In the genomic region with DNA sequence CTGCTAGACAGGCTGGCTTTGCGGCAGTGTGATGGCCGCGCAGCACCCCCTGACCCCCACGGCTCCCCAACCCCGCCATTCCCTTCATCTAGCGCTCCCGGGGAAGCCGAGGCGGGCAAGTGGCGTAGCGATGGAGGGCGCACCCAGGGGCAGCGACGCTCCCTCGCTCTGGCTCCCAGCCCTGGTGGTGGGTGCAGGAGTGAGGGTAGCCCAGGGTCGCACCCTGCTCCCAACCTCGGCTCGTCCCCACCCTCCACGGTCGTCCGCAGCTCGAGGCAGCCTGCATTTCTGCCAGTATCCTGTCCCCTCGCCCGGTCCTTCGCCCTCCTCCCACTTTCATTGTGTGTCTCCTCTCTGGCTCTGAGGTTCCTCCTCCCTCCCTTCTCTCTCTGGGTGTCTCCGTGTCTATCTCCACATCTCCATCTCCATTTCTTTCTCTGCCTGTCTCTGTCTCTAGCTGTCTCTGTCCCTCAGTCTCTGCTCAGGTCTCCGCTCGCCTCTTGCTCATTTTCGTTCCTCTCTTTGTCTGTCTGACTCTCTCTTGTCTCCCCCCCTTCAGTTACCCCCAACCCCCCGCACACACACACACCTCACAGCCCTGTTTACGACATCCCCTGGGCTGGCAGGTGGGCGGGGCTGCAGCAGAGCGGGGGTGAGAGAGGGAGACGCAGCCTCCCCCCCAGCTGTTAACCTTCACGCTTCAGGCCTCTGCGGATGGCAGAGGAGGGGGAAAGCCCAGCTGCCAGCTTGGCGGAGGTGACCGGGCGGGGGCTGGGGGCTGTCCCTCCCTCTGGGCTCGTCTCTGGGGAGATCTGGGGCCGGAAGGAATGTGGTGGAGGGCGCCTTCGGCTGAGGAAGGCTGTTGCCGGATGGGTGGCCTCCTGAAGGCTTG, we compare ENCODE assay signal across 8 cellular contexts.
DNase-seq lines count a peak whose midpoint lies in the region; ATAC-seq and TF ChIP-seq lines count a peak whose summit lies in the region.

No MANE protein-coding gene starts in this region.

- ATAC-seq in HG03432 (IDR thresholded peaks at IDR 0.05; ENCODE audit: unreplicated experiment): peak; percentile 52

- DNase-seq in SHP77 (lab: John Stamatoyannopoulos, UW) (peak; percentile 27 to 50), SHP77 treated with DMSO at 0.1 percent for 48 hours (lab: John Stamatoyannopoulos, UW) (no peak), choroid plexus epithelial cell (ENCODE audit: low read depth) (peak; percentile 43), midbrain (lab: John Stamatoyannopoulos, UW) (peak; percentile 48), KG1 (lab: John Stamatoyannopoulos, UW) (no peak)
- peak; percentile 71 for DNase-seq in activated CD4-positive, CD25-positive, alpha-beta regulatory T cell treated with anti-CD3 and anti-CD28 coated beads, Interleukin-2, amount 50 U/mL, for 72 hours
- peak; percentile 35 for DNase-seq in stimulated activated CD8-positive, alpha-beta memory T cell treated with anti-CD3 and anti-CD28 coated beads, Interleukin-7, amount 100 ng/mL, for 24 hours (ENCODE audit: low read depth)

- no peak for TF ChIP-seq CTCF in choroid plexus epithelial cell (conservative IDR thresholded peaks at IDR 0.05; ENCODE audit: low read depth, low read length)

- peak overlapping the region; percentile 51 for H3K4me3 ChIP-seq in choroid plexus epithelial cell (ENCODE audit: low read depth, low read length)

Comparison
In these comparisons a context has a peak if more than half of its experiments do, and no peak if none do; other contexts are left out.
1. DNase-seq: peak in SHP77 (2 of 2), activated CD4-positive, CD25-positive, alpha-beta regulatory T cell treated with anti-CD3 and anti-CD28 coated beads, Interleukin-2, amount 50 U/mL, for 72 hours (single experiment), choroid plexus epithelial cell (single experiment), midbrain (single experiment) and stimulated activated CD8-positive, alpha-beta memory T cell treated with anti-CD3 and anti-CD28 coated beads, Interleukin-7, amount 100 ng/mL, for 24 hours (single experiment); none in SHP77 treated with DMSO at 0.1 percent for 48 hours (single experiment) and KG1 (single experiment).